In the genomic region with DNA sequence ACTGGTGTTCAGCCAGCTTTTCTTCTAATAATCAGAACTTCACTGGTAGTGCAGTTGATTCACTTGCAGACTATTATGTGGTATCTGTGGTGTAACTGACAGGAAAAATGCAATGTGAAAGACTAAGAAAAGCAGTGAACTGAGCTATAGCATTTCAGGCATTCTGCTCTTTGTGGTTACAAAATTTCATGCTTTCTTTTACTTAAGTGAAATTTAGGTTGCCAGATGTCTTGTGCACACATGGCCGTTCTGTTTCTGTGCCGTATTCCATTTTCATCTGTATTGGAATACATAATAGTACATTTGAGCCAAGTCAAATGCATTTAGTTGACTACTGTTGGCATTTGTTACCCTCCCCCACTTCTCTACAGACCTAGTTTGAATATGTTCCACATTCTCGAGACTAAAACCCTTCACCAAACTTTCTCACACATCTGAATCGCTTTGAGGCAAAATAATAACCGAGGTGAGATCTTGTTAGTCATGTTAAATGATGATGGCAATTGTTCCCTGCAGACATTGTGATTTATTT, we compare ENCODE assay signal across 9 cellular contexts. TPM values are rescaled to one million over a fixed set of nuclear protein-coding genes. Genes with fewer than 3 reads are reported as not detected.
DNase-seq lines count a peak whose midpoint lies in the region; ATAC-seq and TF ChIP-seq lines count a peak whose summit lies in the region.
"Had no signal": no experiment of that assay in that cellular context is flagged by ENCODE, and none has a peak within 500 bp of the region (broad histone marks: within the 10 kb centered on the region; RNA-seq: fewer than 3 reads in every experiment).

No MANE protein-coding gene starts in this region.

- H3K27ac ChIP-seq in brain microvascular endothelial cell (peak overlapping the region; percentile 53), ascending aorta (no peak overlapping the region)
- H3K27ac ChIP-seq: thoracic aorta had no signal

- no peaks in the 10 kb centered on the region for H3K4me1 ChIP-seq in ascending aorta

- H3K36me3 ChIP-seq in brain microvascular endothelial cell (replicated peaks): no peaks in the 10 kb centered on the region
- no peaks in the 10 kb centered on the region for H3K36me3 ChIP-seq in ascending aorta
- H3K36me3 ChIP-seq: thoracic aorta had no signal

- in situ Hi-C loops in KBM-7 (cut with MboI; ENCODE audit: low pct_unique_long_range_greater_than_20kb, low sequenced_read_pairs): no loop called here
- in situ Hi-C loops in brain microvascular endothelial cell (cut with HindIII; ENCODE audit: low pct_ligation_motif_present, low sequenced_read_pairs): no loop called here

- intact Hi-C loops in ascending aorta (cut with DNase I): no loop called here

- H3K27me3 ChIP-seq in brain microvascular endothelial cell (replicated peaks) (no peaks in the 10 kb centered on the region), ascending aorta (no peaks in the 10 kb centered on the region)

- TF ChIP-seq CTCF in brain microvascular endothelial cell (IDR thresholded peaks at IDR 0.05; ENCODE audit: low read depth, low read length, missing control alignments) (no peak), ascending aorta (IDR thresholded peaks at IDR 0.05) (no peak)

- DNase-seq in GDM1 (lab: John Stamatoyannopoulos, UW) (peak; percentile 65), KBM-7 (peak; percentile 95), brain microvascular endothelial cell (peak; percentile 23), inferior parietal cortex (ENCODE audit: extremely low spot score) (no peak), ascending aorta (ENCODE audit: low spot score in 2 of 2) (no peak), NCI-H2107 treated with DMSO at 0.1 percent for 48 hours (lab: John Stamatoyannopoulos, UW; ENCODE audit: unreplicated experiment) (no peak)
- DNase-seq in activated CD4-positive, alpha-beta T cell treated with anti-CD3 and anti-CD28 coated beads, Interleukin-2, amount 50 U/mL, for 1 hour: no peak

- peak; percentile 85 for ATAC-seq in GM21529 (IDR thresholded peaks at IDR 0.05; ENCODE audit: unreplicated experiment)

- H3K9me3 ChIP-seq in ascending aorta: no peaks in the 10 kb centered on the region
- H3K9me3 ChIP-seq: thoracic aorta had no signal

- H3K4me3 ChIP-seq in brain microvascular endothelial cell (ENCODE audit: low read depth, low read length): no peak overlapping the region
- H3K4me3 ChIP-seq in ascending aorta: no peak overlapping the region
- H3K4me3 ChIP-seq: thoracic aorta had no signal

RNA-seq across cellular contexts. Expression of a gene that starts 8.2 kb away (rescaled TPM):
- not detected for total RNA-seq in ascending aorta

Comparison
In these comparisons a context has a peak if more than half of its experiments do, and no peak if none do; other contexts are left out.
1. DNase-seq: peak in GDM1 (single experiment), KBM-7 (single experiment) and brain microvascular endothelial cell (single experiment); none in inferior parietal cortex (single experiment), ascending aorta (0 of 2), NCI-H2107 treated with DMSO at 0.1 percent for 48 hours (single experiment) and activated CD4-positive, alpha-beta T cell treated with anti-CD3 and anti-CD28 coated beads, Interleukin-2, amount 50 U/mL, for 1 hour (single experiment).